11 cellular contexts compared by ENCODE assay signal in the genomic region with DNA sequence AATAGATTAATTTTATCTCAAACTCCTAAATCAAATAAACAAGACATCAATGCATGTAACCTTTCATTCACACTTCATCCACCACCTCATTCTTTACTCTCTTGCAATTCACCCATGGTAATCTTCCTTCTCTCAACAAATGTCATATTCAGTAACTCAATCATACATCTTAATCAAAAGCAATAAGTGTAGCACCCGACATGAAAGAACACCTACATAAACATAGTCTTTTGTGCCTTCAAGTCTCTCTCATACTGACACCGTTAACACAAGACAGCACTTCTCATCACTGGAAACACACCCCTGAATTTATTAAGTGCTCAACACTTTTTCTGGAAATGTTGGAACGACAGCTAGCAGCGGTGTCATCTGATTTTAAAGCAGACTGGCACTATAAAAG.
"Had no signal": no experiment of that assay in that cellular context is flagged by ENCODE, and none has a peak within 500 bp of the region (broad histone marks: within the 10 kb centered on the region; RNA-seq: fewer than 3 reads in every experiment).

No MANE protein-coding gene starts in this region.

- H3K9me3 Mint-ChIP-seq: GM23338, H9, HFFc6 had no signal

- H3K4me3 Mint-ChIP-seq: GM23338, H9, HFFc6 had no signal

- FAIRE-seq: H1, H54 had no signal

- H3K9ac ChIP-seq: GM23248 had no signal

- H3K27ac ChIP-seq: GM23248 had no signal

- H3K36me3 ChIP-seq: HAP-1 had no signal

- H3K4me3 ChIP-seq: GM23248, GM23338, HAP-1 had no signal

- H3K27ac Mint-ChIP-seq: GM23338, H9, HFFc6 had no signal

- H2AFZ ChIP-seq: GM23248, GM23338 had no signal

- ATAC-seq: GM23338, HCT116 had no signal

- H3K9me3 ChIP-seq: HAP-1 had no signal

- DNase-seq: GM23248, GOT3, H7, H9, HCEC 1CT, HFFc6 had no signal

- H3K4me2 ChIP-seq: GM23338 had no signal
